ENCODE assay signal across 9 cellular contexts in genomic region chr7:37031571-37032257, GRCh38.
A peak's percentile ranks its signal among the peaks of the same experiment; 100 is the strongest.
DNase-seq lines count a peak whose midpoint lies in the region; ATAC-seq and TF ChIP-seq lines count a peak whose summit lies in the region.
"Had no signal": no experiment of that assay in that cellular context is flagged by ENCODE, and none has a peak within 500 bp of the region (broad histone marks: within the 10 kb centered on the region; RNA-seq: fewer than 3 reads in every experiment).

No MANE protein-coding gene starts in this region.

- ATAC-seq in naive thymus-derived CD8-positive, alpha-beta T cell = no peak

- H3K4me1 ChIP-seq in HUES48 (ENCODE audit: control insufficient read depth, insufficient read depth, low read length) = peaks cover 23% of the 10 kb centered on the region

- no peaks in the 10 kb centered on the region for H3K27me3 Mint-ChIP-seq in naive thymus-derived CD8-positive, alpha-beta T cell

- H3K9me3 ChIP-seq in HUES48 (ENCODE audit: control insufficient read depth, insufficient read depth, low read length) = no peaks in the 10 kb centered on the region

- peaks cover 0 to 3% (median 0%) of the 10 kb centered on the region in 9 donors for H3K9me3 Mint-ChIP-seq in naive thymus-derived CD8-positive, alpha-beta T cell

- H3K27ac ChIP-seq in HUES48 (ENCODE audit: low read depth, low read length) = peak overlapping the region; percentile 97
- peak overlapping the region; percentile 85 for H3K27ac ChIP-seq in caudate nucleus (ENCODE audit: low read depth, low read length)

- POLR2A ChIA-PET in naive thymus-derived CD8-positive, alpha-beta T cell (lab: Charles Lee) = interaction anchor here (0.6 kb wide), 1 partner anchor 323 kb away, joined by 3 read pairs; no protein-coding TSS in a partner anchor

- H3K36me3 ChIP-seq in HUES48 (ENCODE audit: control insufficient read depth, insufficient read depth, low read length) (no peaks in the 10 kb centered on the region), kidney epithelial cell (ENCODE audit: control insufficient read depth, insufficient read depth, low read length) (no peaks in the 10 kb centered on the region)

- H3K27ac Mint-ChIP-seq in naive thymus-derived CD8-positive, alpha-beta T cell = peak overlapping the region in 4 of 10 donors; percentile 11 to 66 (median 49)

- peak overlapping the region; percentile 52 for H3K9ac ChIP-seq in HUES48 (ENCODE audit: low read depth, low read length)

- H3K27me3 ChIP-seq in HUES48 (ENCODE audit: control insufficient read depth, insufficient read depth, low read length) (no peaks in the 10 kb centered on the region), kidney epithelial cell (ENCODE audit: control insufficient read depth, insufficient read depth, low read length) (no peaks in the 10 kb centered on the region)

- H3K4me3 ChIP-seq in AG09309 (ENCODE audit: control insufficient read depth, low read depth, low read length) (no peak overlapping the region), HUES48 (ENCODE audit: low read depth, low read length) (peak overlapping the region; percentile 31; the same call in 1 of the 2 replicates), kidney epithelial cell (ENCODE audit: low read depth, low read length) (no peak overlapping the region)
- H3K4me3 ChIP-seq: skin epidermis had no signal

- H3K4me3 Mint-ChIP-seq in naive thymus-derived CD8-positive, alpha-beta T cell = no peak overlapping the region

- TF ChIP-seq CTCF in AG09309 (IDR thresholded peaks at IDR 0.05; ENCODE audit: control insufficient read depth, insufficient read depth, low read depth, low read length, missing control alignments) = no peak
- TF ChIP-seq CTCF in kidney epithelial cell (IDR thresholded peaks at IDR 0.05; ENCODE audit: insufficient read depth, low read length, poor library complexity, severe bottlenecking) = no peak

- DNase-seq in AG09309 (ENCODE audit: low read depth) (peak; percentile 97), SW 1271 (lab: John Stamatoyannopoulos, UW) (peak; percentile 96 to 98), caudate nucleus (lab: John Stamatoyannopoulos, UW) (peak in 48 of 61 donors; percentile 5 to 90 (median 48)), kidney epithelial cell (ENCODE audit: low read depth) (peak; percentile 100), NCI-H128 (lab: John Stamatoyannopoulos, UW; ENCODE audit: unreplicated experiment) (no peak)
- DNase-seq in stimulated activated CD4-positive, alpha-beta T cell treated with anti-CD3 and anti-CD28 coated beads, Interleukin-1b, Interleukin-23, amount 100 ng/mL, for 48 hours = peak; percentile 51
- no peak for DNase-seq in naive thymus-derived CD8-positive, alpha-beta T cell

- H3K4me1 Mint-ChIP-seq in naive thymus-derived CD8-positive, alpha-beta T cell = peaks cover 25 to 61% (median 46%) of the 10 kb centered on the region in 4 donors

- peaks cover 11 to 28% (median 21%) of the 10 kb centered on the region in 3 donors for H3K36me3 Mint-ChIP-seq in naive thymus-derived CD8-positive, alpha-beta T cell

Comparison
In these comparisons a context has a peak if more than half of its experiments do, and no peak if none do; other contexts are left out.
1. DNase-seq: peak in AG09309 (single experiment), SW 1271 (2 of 2), caudate nucleus (48 of 61), kidney epithelial cell (single experiment) and stimulated activated CD4-positive, alpha-beta T cell treated with anti-CD3 and anti-CD28 coated beads, Interleukin-1b, Interleukin-23, amount 100 ng/mL, for 48 hours (single experiment); none in NCI-H128 (single experiment) and naive thymus-derived CD8-positive, alpha-beta T cell (0 of 10).